Comparison of ENCODE assay signal across 17 cellular contexts in the genomic region with DNA sequence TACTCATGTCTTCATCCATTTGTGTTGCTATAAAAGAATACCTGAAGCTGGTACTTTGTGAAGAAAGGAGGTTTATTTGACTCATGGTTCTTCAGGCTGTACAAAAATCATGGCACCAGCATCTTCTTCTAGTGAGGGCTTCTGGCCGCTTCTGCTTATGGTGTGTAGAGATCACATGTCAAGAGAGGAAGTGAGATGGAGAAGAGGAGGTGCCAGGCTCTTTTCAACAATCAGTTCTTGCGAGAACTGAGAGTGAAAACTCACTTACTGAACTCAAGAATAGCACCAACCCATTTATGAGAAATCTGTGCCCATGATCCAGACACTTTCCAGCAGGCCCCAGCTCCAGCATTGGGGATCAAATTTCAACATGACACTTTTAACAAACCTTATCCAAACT. TPM values are rescaled to one million over a fixed set of nuclear protein-coding genes. Genes with fewer than 3 reads are reported as not detected.
DNase-seq lines count a peak whose midpoint lies in the region; ATAC-seq, FAIRE-seq and TF ChIP-seq lines count a peak whose summit lies in the region.
"Had no signal": no experiment of that assay in that cellular context is flagged by ENCODE, and none has a peak within 500 bp of the region (broad histone marks: within the 10 kb centered on the region; RNA-seq: fewer than 3 reads in every experiment).

No MANE protein-coding gene starts in this region.

- H3K4me3 ChIP-seq in H7 (ENCODE audit: insufficient read depth, low read depth, low read length), result no peak overlapping the region
- H3K4me3 ChIP-seq: colonic mucosa, vagina had no signal

- ATAC-seq in GM18498 (IDR thresholded peaks at IDR 0.05; ENCODE audit: unreplicated experiment) (peak; percentile 87), GM19455 (IDR thresholded peaks at IDR 0.05; ENCODE audit: unreplicated experiment) (peak; percentile 93), HG02678 (IDR thresholded peaks at IDR 0.05; ENCODE audit: unreplicated experiment) (peak; percentile 74), HG03378 (IDR thresholded peaks at IDR 0.05; ENCODE audit: unreplicated experiment) (peak; percentile 71)
- ATAC-seq: right cardiac atrium had no signal

- H3K27me3 ChIP-seq in H7 (ENCODE audit: control insufficient read depth, insufficient read depth, low read length), result no peaks in the 10 kb centered on the region
- H3K27me3 ChIP-seq: colonic mucosa, vagina had no signal

- TF ChIP-seq POLR2A in H54 (IDR thresholded peaks at IDR 0.05; ENCODE audit: low read depth, low read length), result no peak

- no peak for DNase-seq in H54 (ENCODE audit: insufficient read length, low spot score)
- DNase-seq in A172 (ENCODE audit: low spot score), result no peak
- DNase-seq in H7, result no peak
- no peak for DNase-seq in stimulated activated CD4-positive, alpha-beta T cell treated with anti-CD3 and anti-CD28 coated beads, Interleukin-4, amount 100 ng/mL, for 24 hours
- DNase-seq: activated T-cell treated with anti-CD3 and anti-CD28 coated beads, Interleukin-2, amount 50 U/mL, for 48 hours; amygdala; Calu3; colonic mucosa; hippocampal formation; nephron progenitor cell; right cardiac atrium; stimulated activated naive CD4-positive, alpha-beta T cell treated with Interleukin-2 at 50 U/mL for 16 hours had no signal

- no peaks in the 10 kb centered on the region for H3K36me3 ChIP-seq in H7 (replicated peaks; ENCODE audit: control insufficient read depth, insufficient read depth, low read length)
- H3K36me3 ChIP-seq: colonic mucosa, vagina had no signal

- no peak for FAIRE-seq in H54 (lab: Jason Lieb, UNC)

RNA-seq across cellular contexts. Expression of gene BARD1, which starts 30.0 kb away (rescaled TPM):
- total RNA-seq in A172 (2014; rRNA removed; shearing (Covaris generic)), result 23.7 and 31.6 TPM in 2 replicates
- total RNA-seq in H7 (2014; rRNA removed; shearing (Covaris generic)), result 21.8 and 24.6 TPM in 2 replicates
